Comparison of ENCODE assay signal across 1 cellular context in genomic region chr13:109651854-109652253, GRCh38.
TF ChIP-seq lines count a peak whose summit lies in the region.

No MANE protein-coding gene starts in this region.

TF ChIP-seq in HepG2, 621 proteins besides CTCF, POLR2A, EP300 and RAD21 (continued from another document):
- no peak for TF ChIP-seq THAP9 (CRISPR knock-in tag; IDR thresholded peaks at IDR 0.05; ENCODE audit: borderline replicate concordance)
- no peak for TF ChIP-seq PRDM15 (CRISPR knock-in tag; IDR thresholded peaks at IDR 0.05)
- TF ChIP-seq NR3C1 (CRISPR knock-in tag; IDR thresholded peaks at IDR 0.05): no peak
- TF ChIP-seq ZNF619 (CRISPR knock-in tag; IDR thresholded peaks at IDR 0.05): no peak
- TF ChIP-seq ETV6 (CRISPR knock-in tag; conservative IDR thresholded peaks at IDR 0.05): no peak
- no peak for TF ChIP-seq ZNF761 (CRISPR knock-in tag; conservative IDR thresholded peaks at IDR 0.05)
- no peak for TF ChIP-seq GATA4 (IDR thresholded peaks at IDR 0.05; ENCODE audit: borderline replicate concordance, low read depth)
- no peak for TF ChIP-seq STAG1 (CRISPR knock-in tag; IDR thresholded peaks at IDR 0.05)
- no peak for TF ChIP-seq GPBP1L1 (CRISPR knock-in tag; IDR thresholded peaks at IDR 0.05)
